Comparison of ENCODE assay signal across 34 cellular contexts in the genomic region with DNA sequence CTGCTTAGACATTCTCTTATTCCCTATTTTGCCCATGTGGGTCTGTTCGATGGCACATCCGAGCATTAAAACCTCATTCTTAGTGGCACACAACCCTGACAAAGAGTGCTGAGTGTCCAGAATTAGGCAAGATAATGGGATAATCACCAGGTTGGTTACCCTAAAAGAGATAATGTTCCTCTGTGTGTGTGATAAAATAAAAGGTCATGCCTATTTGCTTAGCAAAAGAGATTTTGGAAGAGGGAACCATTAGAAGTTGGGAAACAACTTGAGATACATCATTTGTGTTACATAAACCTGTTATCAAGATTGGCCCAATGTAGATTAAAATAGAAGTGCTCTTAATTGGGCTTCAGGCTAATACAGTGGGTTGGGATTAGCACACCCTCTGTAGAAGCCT.
"Had no signal": no experiment of that assay in that cellular context is flagged by ENCODE, and none has a peak within 500 bp of the region (broad histone marks: within the 10 kb centered on the region; RNA-seq: fewer than 3 reads in every experiment).

No MANE protein-coding gene starts in this region.

- H3K4me1 ChIP-seq: adrenal gland, ascending aorta, breast epithelium had no signal

- FAIRE-seq: astrocyte, bronchial epithelial cell had no signal

- H3K9me3 ChIP-seq: adrenal gland, ascending aorta, body of pancreas, breast epithelium had no signal

- ATAC-seq: activated naive CD4-positive, alpha-beta T cell treated with anti-CD3 and anti-CD28 coated beads, Interleukin-2, amount 50 U/mL, for 72 hours; activated naive CD8-positive, alpha-beta T cell treated with anti-CD3 and anti-CD28 coated beads, Interleukin-2, amount 50 U/mL, for 24 hours; activated T-cell treated with anti-CD3 and anti-CD28 coated beads, Interleukin-2, amount 50 U/mL, for 4 hours; activated T-cell treated with anti-CD3 and anti-CD28 coated beads, Interleukin-2, amount 50 U/mL, for 72 hours; activated T-helper 17 cell treated with anti-CD3 and anti-CD28 coated beads, Interleukin-2, amount 50 U/mL, for 72 hours; body of pancreas had no signal

- DNase-seq: activated effector memory CD4-positive, alpha-beta T cell treated with anti-CD3 and anti-CD28 coated beads, Interleukin-2, amount 50 U/mL, for 16 hours; activated effector memory CD4-positive, alpha-beta T cell treated with Interleukin-2 at 50 U/mL for 16 hours; activated gamma-delta T cell; activated gamma-delta T cell treated with Interleukin-2 at 50 U/mL for 16 hours; activated naive CD4-positive, alpha-beta T cell; activated naive CD4-positive, alpha-beta T cell treated with anti-CD3 and anti-CD28 coated beads for 36 hours; activated naive CD4-positive, alpha-beta T cell treated with anti-CD3 and anti-CD28 coated beads, Interleukin-2, amount 10 ng/mL, durations not matched to agents 7 days and 5 days; activated naive CD4-positive, alpha-beta T cell treated with anti-CD3 and anti-CD28 coated beads, Interleukin-2, amount 50 U/mL, for 16 hours; activated naive CD4-positive, alpha-beta T cell treated with Interleukin-2 at 50 U/mL for 16 hours; activated naive CD8-positive, alpha-beta T cell treated with anti-CD3 and anti-CD28 coated beads for 36 hours; activated naive CD8-positive, alpha-beta T cell treated with anti-CD3 and anti-CD28 coated beads, Interleukin-2, amount 10 ng/mL, durations not matched to agents 7 days and 5 days; activated naive CD8-positive, alpha-beta T cell treated with anti-CD3 and anti-CD28 coated beads, Interleukin-2, amount 50 U/mL, for 24 hours; activated T-cell treated with anti-CD3 and anti-CD28 coated beads, Interleukin-2, amount 50 U/mL, for 1 hour; activated T-cell treated with anti-CD3 and anti-CD28 coated beads, Interleukin-2, amount 50 U/mL, for 24 hours; activated T-cell treated with anti-CD3 and anti-CD28 coated beads, Interleukin-2, amount 50 U/mL, for 4 hours; activated T-cell treated with anti-CD3 and anti-CD28 coated beads, Interleukin-2, amount 50 U/mL, for 48 hours; activated T-cell treated with anti-CD3 and anti-CD28 coated beads, Interleukin-2, amount 50 U/mL, for 72 hours; adrenal gland; amniotic stem cell; amygdala; anterior cingulate cortex; aorta; body of pancreas; brain microvascular endothelial cell; caudate nucleus; central memory CD4-positive, alpha-beta T cell; cerebellar nuclear complex had no signal

- H3K4me3 ChIP-seq: adrenal gland, ascending aorta, body of pancreas, breast epithelium, cardiac muscle cell had no signal

- H3K27ac ChIP-seq: adrenal gland, ascending aorta, brain microvascular endothelial cell, breast epithelium, cardiac muscle cell had no signal

- H3K36me3 ChIP-seq: adrenal gland, ascending aorta, brain microvascular endothelial cell, breast epithelium, cardiac muscle cell had no signal

- H3K27me3 ChIP-seq: ascending aorta, body of pancreas, brain microvascular endothelial cell, breast epithelium, cardiac muscle cell had no signal
